ENCODE assay signal across 7 cellular contexts in the genomic region with DNA sequence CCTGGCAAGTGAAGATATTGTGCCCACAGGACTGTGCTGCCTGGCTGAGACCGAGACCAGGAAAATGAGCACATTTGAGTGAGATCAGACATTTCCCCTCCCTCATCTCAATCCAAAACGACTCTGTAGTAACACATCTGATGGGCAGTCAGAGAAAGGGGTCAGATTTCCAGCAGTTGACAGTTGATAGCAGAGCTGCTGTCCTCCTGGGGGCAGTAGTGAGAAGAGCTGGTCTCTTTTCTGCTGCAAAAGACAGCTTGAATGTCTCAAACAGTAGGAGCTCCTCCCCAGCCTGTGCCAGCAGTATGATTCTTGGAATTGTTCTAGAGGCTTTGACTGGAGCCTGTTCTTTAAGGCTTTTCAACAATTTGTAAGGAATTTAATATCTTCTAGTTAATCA.
DNase-seq lines count a peak whose midpoint lies in the region; ATAC-seq, FAIRE-seq and TF ChIP-seq lines count a peak whose summit lies in the region.
"Not testable (repeated sequence)": the region's sequence is repeated elsewhere in the genome, so short reads cannot be mapped to it uniquely, and the experiment has no call there.

No MANE protein-coding gene starts in this region.

- H3K4me3 Mint-ChIP-seq in neural crest cell, result not testable (repeated sequence)

- not testable (repeated sequence) for DNase-seq in D721Med (ENCODE audit: insufficient read length, low spot score); NB4 (ENCODE audit: low read depth); left ventricle myocardium inferior; neural crest cell (ENCODE audit: low read depth, low spot score)

- not testable (repeated sequence) for H3K4me1 Mint-ChIP-seq in neural crest cell

- H3K27ac Mint-ChIP-seq in neural crest cell (ENCODE audit: unreplicated experiment), result not testable (repeated sequence)

- H3K9me3 ChIP-seq in left ventricle myocardium inferior (replicated peaks), result not testable (repeated sequence)

- not testable (repeated sequence) for FAIRE-seq in D721Med (lab: Jason Lieb, UNC)

- H3K27me3 ChIP-seq in left ventricle myocardium inferior (ENCODE audit: low read depth), result not testable (repeated sequence)

- intact Hi-C loops in left ventricle myocardium inferior (cut with micrococcal nuclease), result not testable (repeated sequence)

- not testable (repeated sequence) for H3K4me1 ChIP-seq in left ventricle myocardium inferior

- not testable (repeated sequence) for H3K27me3 Mint-ChIP-seq in neural crest cell (ENCODE audit: low read depth)

- not testable (repeated sequence) for H3K4me3 ChIP-seq in GM12875 (ENCODE audit: low read depth, low read length); NB4 (ENCODE audit: low read depth, low read length); left ventricle myocardium inferior

- H3K36me3 ChIP-seq in left ventricle myocardium inferior, result not testable (repeated sequence)

- H3K36me3 Mint-ChIP-seq in neural crest cell (ENCODE audit: low read depth), result not testable (repeated sequence)

- not testable (repeated sequence) for H3K27ac ChIP-seq in VCaP; left ventricle myocardium inferior (replicated peaks)

- TF ChIP-seq POLR2A in NB4 (IDR thresholded peaks at IDR 0.05; ENCODE audit: extremely low read depth, insufficient read length), result not testable (repeated sequence)

- TF ChIP-seq CTCF in D721Med (IDR thresholded peaks at IDR 0.05; ENCODE audit: insufficient read depth, missing control alignments) (peak; percentile 23), GM12875 (IDR thresholded peaks at IDR 0.05; ENCODE audit: borderline replicate concordance, insufficient read depth, low read depth, low read length) (peak; percentile 20; the same call in 1 of the 2 replicates), NB4 (IDR thresholded peaks at IDR 0.05; ENCODE audit: low read depth, low read length) (peak; percentile 23), VCaP (conservative IDR thresholded peaks at IDR 0.05) (0 out of 2 replicates have a peak, but pooled peaks have one; percentile 9), left ventricle myocardium inferior (IDR thresholded peaks at IDR 0.05; ENCODE audit: borderline replicate concordance) (peak; percentile 18), neural crest cell (conservative IDR thresholded peaks at IDR 0.05) (peak; percentile 23)

- H3K9me3 Mint-ChIP-seq in neural crest cell, result not testable (repeated sequence)

- peak; percentile 35 for ATAC-seq in HG02798 (IDR thresholded peaks at IDR 0.05; ENCODE audit: poor library complexity, unreplicated experiment)
